ENCODE assay signal across 15 cellular contexts in the genomic region with DNA sequence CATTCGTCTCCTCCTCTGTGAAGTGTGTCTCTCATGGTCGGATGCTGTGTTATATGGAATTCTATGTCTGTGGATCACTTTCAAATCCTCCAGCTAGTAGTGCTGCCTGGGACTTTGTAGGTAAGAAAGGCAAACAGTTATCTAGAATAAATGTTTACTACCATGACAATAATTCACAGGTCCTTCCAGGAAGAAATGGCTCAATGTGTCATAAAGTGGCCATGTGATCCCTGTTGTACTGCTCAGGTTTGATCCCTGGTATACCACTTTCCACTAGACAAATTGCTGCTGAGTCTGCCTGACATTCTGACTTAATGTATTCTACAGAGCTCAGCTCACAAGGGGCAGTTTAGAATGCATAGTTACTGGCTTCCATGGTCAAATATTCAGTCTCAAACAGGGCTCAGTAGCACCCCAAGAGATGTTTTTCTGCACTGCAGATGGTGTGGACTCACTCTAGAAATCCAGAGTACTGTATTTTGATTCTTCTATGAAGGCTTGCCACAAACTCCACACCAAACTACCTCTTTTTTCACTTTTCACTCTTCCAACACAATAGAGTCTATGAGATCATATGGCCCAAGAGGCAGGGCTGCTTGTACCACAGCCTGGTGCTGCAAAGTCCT.
DNase-seq lines count a peak whose midpoint lies in the region; ATAC-seq and TF ChIP-seq lines count a peak whose summit lies in the region.
"Had no signal": no experiment of that assay in that cellular context is flagged by ENCODE, and none has a peak within 500 bp of the region (broad histone marks: within the 10 kb centered on the region; RNA-seq: fewer than 3 reads in every experiment).

No MANE protein-coding gene starts in this region.

- ATAC-seq in GM19452 (IDR thresholded peaks at IDR 0.05; ENCODE audit: unreplicated experiment) (peak; percentile 53), HG03354 (IDR thresholded peaks at IDR 0.05; ENCODE audit: poor library complexity, severe bottlenecking, unreplicated experiment) (peak; percentile 66), HG02610 (IDR thresholded peaks at IDR 0.05; ENCODE audit: unreplicated experiment) (no peak)
- ATAC-seq: stimulated activated effector memory CD8-positive, alpha-beta T cell treated with anti-CD3 and anti-CD28 coated beads, Interleukin-12 subunit alpha, Interleukin-12 subunit beta, amount 100 ng/mL, for 72 hours had no signal

- H3K4me3 ChIP-seq in fibroblast of mammary gland (ENCODE audit: control insufficient read depth, low read depth, low read length), result no peak overlapping the region
- H3K4me3 ChIP-seq: GM23248 had no signal

- peak; percentile 10 for TF ChIP-seq CTCF in fibroblast of mammary gland (conservative IDR thresholded peaks at IDR 0.05; ENCODE audit: control insufficient read depth, insufficient read depth, low read depth, low read length)

- DNase-seq in DMS 273 (lab: John Stamatoyannopoulos, UW; ENCODE audit: unreplicated experiment) (peak; percentile 54), fibroblast of mammary gland (ENCODE audit: low read depth) (no peak), HK-2 (ENCODE audit: unreplicated experiment) (no peak)
- no peak for DNase-seq in activated CD8-positive, alpha-beta memory T cell treated with anti-CD3 and anti-CD28 coated beads, Interleukin-2, amount 50 U/mL, for 4 hours
- DNase-seq in NK-92 treated with Interleukin-12 subunit alpha and Interleukin-12 subunit beta, amount 100 ng/mL, for 24 hours (lab: John Stamatoyannopoulos, UW), result no peak
- DNase-seq: brain microvascular endothelial cell; CD4-positive, alpha-beta T cell; GM23248; NCI-H2029 treated with DMSO at 0.1 percent for 48 hours; nephron progenitor cell; OCI-M1 had no signal
